ENCODE assay signal across 9 cellular contexts in genomic region chr18:55318864-55319516, GRCh38.
DNase-seq lines count a peak whose midpoint lies in the region; ATAC-seq, FAIRE-seq and TF ChIP-seq lines count a peak whose summit lies in the region.
"Had no signal": no experiment of that assay in that cellular context is flagged by ENCODE, and none has a peak within 500 bp of the region (broad histone marks: within the 10 kb centered on the region; RNA-seq: fewer than 3 reads in every experiment).

No MANE protein-coding gene starts in this region.

- ATAC-seq in esophagus mucosa, result no peak
- ATAC-seq in HG02981 (IDR thresholded peaks at IDR 0.05; ENCODE audit: unreplicated experiment), result no peak

- TF ChIP-seq CTCF in OCI-LY7 (conservative IDR thresholded peaks at IDR 0.05; ENCODE audit: low read length), result no peak
- no peak for TF ChIP-seq CTCF in foreskin fibroblast (IDR thresholded peaks at IDR 0.05; ENCODE audit: low read depth, low read length)

- H3K9ac ChIP-seq in stomach smooth muscle (ENCODE audit: low read length in 2 of 2), result peak overlapping the region in 1 of 2 donors; percentile 83

- peak; percentile 85 for FAIRE-seq in GM19239 (lab: Jason Lieb, UNC)
- FAIRE-seq: urothelium cell line had no signal

- intact Hi-C loops in OCI-LY7 (cut with micrococcal nuclease; ENCODE audit: unreplicated experiment), result no loop called here

- no TSS peak for BruUV-seq in OCI-LY7 (replicated peaks; lab: Mats Ljungman, UMichigan)

- peaks cover 63% of the 10 kb centered on the region for H3K4me1 ChIP-seq in OCI-LY7 (ENCODE audit: insufficient read depth, low read length, poor library complexity, severe bottlenecking)
- H3K4me1 ChIP-seq in stomach smooth muscle (ENCODE audit: control insufficient read depth, insufficient read depth, low read length), result no peaks in the 10 kb centered on the region

- H3K27ac ChIP-seq in OCI-LY7 (ENCODE audit: low read depth, low read length, poor library complexity, severe bottlenecking) (peak overlapping the region; percentile 14), stomach smooth muscle (ENCODE audit: low read length) (peak overlapping the region; percentile 12)

- POLR2A ChIA-PET in OCI-LY7 (lab: Charles Lee), result interaction anchor here (0.6 to 2.2 kb wide), 4 partner anchors 8 to 200 kb away, joined by 3 to 6 read pairs (median 3); no protein-coding TSS in a partner anchor

- H3K79me2 ChIP-seq in OCI-LY7 (ENCODE audit: insufficient read depth, low read depth, low read length), result peaks cover 83% of the 10 kb centered on the region

- H3K36me3 ChIP-seq in OCI-LY7 (ENCODE audit: insufficient read depth, low read length), result no peaks in the 10 kb centered on the region; the same call in 1 of the 2 replicates
- H3K36me3 ChIP-seq in stomach smooth muscle (ENCODE audit: control insufficient read depth in 2 of 2, insufficient read depth in 2 of 2, low read length in 2 of 2), result no peaks in the 10 kb centered on the region

- no peaks in the 10 kb centered on the region for H3K27me3 ChIP-seq in stomach smooth muscle (ENCODE audit: control insufficient read depth in 1 of 2, insufficient read depth in 2 of 2, low read length in 2 of 2)

- H3K4me2 ChIP-seq in OCI-LY7 (ENCODE audit: low read length), result peak overlapping the region; percentile 76

- H3K9me3 ChIP-seq in OCI-LY7 (ENCODE audit: low read length), result no peaks in the 10 kb centered on the region
- H3K9me3 ChIP-seq in stomach smooth muscle (ENCODE audit: control insufficient read depth in 2 of 2, low read length in 2 of 2), result no peaks in the 10 kb centered on the region

- H3K9me2 ChIP-seq in OCI-LY7 (ENCODE audit: insufficient read depth, low read length), result no peaks in the 10 kb centered on the region

- CTCF ChIA-PET in OCI-LY7 (lab: Charles Lee; ENCODE audit: unreplicated experiment), result no interaction called here

- no peak for DNase-seq in GM19239 (ENCODE audit: insufficient read length, low spot score)
- DNase-seq in OCI-LY7 (ENCODE audit: low spot score), result no peak
- peak; percentile 42 to 63 for DNase-seq in foreskin fibroblast
- DNase-seq in middle frontal gyrus (ENCODE audit: extremely low spot score, low spot score), result no peak
- DNase-seq: activated naive CD4-positive, alpha-beta T cell had no signal

- H3K4me3 ChIP-seq in OCI-LY7 (ENCODE audit: low read depth, low read length, poor library complexity, severe bottlenecking), result peak overlapping the region; percentile 73
- H3K4me3 ChIP-seq in foreskin fibroblast (ENCODE audit: low read depth in 1 of 2, low read length in 2 of 2), result peak overlapping the region; percentile 53 to 78
- H3K4me3 ChIP-seq in stomach smooth muscle (ENCODE audit: low read length in 2 of 2), result peak overlapping the region; percentile 81 to 94

- peaks cover 21% of the 10 kb centered on the region; the same call in 1 of the 2 replicates for H4K20me1 ChIP-seq in OCI-LY7 (ENCODE audit: insufficient read depth, low read length)

- H2AFZ ChIP-seq in OCI-LY7 (ENCODE audit: low read length), result no peak overlapping the region

Comparison
In these comparisons a context has a peak if more than half of its experiments do, and no peak if none do; other contexts are left out.
1. DNase-seq: peak in foreskin fibroblast (2 of 2); none in GM19239 (single experiment), OCI-LY7 (single experiment) and middle frontal gyrus (single experiment).
2. Peak in every context shown above with its lines, with median percentiles within 50 percentile points of each other: H3K4me3 ChIP-seq.